In the genomic region with DNA sequence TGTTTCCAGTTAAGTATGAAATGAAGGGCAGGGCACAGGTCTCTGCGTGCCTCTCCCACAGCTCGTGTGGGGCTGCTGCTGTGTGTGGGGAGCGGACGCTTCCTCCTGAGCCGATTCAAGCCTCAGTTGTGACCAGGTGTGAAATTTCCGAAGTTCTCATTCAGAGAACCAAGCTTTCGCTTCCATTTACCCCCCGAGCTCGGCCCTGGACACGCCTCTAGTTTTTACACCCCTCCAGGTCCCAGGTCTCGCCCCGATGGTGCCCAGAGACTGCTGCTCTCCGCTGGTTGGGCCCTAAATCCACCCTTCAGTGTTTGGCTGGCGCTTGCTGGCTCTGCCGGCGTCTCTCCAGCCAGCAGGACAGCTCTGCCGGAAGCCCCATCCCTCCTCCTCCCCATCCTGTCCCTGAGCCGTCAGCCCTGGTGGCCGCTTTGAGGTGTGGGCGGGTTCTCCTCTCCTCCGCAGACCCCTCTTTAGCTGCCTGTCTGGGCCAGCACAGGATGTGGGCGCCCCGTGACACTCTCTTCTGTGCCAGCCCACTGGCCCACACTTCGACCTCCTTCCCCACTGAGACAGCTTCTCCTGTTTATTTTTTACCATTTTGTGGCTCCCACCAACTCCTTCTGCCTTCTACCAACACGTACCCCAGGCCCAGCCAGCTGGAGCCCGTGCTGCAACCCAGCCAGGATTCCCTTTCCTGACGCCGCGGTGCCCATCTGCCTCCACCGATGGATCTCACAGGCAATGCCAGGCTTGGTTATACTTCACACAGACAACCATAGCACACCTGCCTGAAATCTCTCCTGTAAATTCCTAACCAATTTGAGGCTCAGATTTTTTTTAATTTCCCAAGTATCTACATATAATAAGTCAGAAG, we compare ENCODE assay signal across 9 cellular contexts.
DNase-seq lines count a peak whose midpoint lies in the region; ATAC-seq, FAIRE-seq and TF ChIP-seq lines count a peak whose summit lies in the region.
"Had no signal": no experiment of that assay in that cellular context is flagged by ENCODE, and none has a peak within 500 bp of the region (broad histone marks: within the 10 kb centered on the region; RNA-seq: fewer than 3 reads in every experiment).

No MANE protein-coding gene starts in this region.

- H3K4me3 ChIP-seq in BE2C (ENCODE audit: low read depth, low read length), result no peak overlapping the region
- H3K4me3 ChIP-seq in HepG2 (replicated peaks in 1 of 3; ENCODE audit: insufficient read depth in 1 of 3, low read depth in 2 of 3, low read length in 3 of 3), result peak overlapping the region in 1 of 3 experiments; percentile 23; a peak in 1 of 6 replicates
- H3K4me3 ChIP-seq: SJSA1 had no signal

- ATAC-seq in HG02759 (IDR thresholded peaks at IDR 0.05; ENCODE audit: unreplicated experiment) (peak; percentile 54), HepG2 (peak; percentile 69), GM18870 (IDR thresholded peaks at IDR 0.05; ENCODE audit: unreplicated experiment) (no peak), HG03457 (IDR thresholded peaks at IDR 0.05; ENCODE audit: unreplicated experiment) (no peak)
- ATAC-seq in stimulated activated naive CD8-positive, alpha-beta T cell treated with anti-CD3 and anti-CD28 coated beads, Interleukin-15, amount 100 ng/mL, for 72 hours, result peak; percentile 87

- peak overlapping the region; percentile 92 to 95 for H3K27ac Mint-ChIP-seq in stimulated activated naive CD8-positive, alpha-beta T cell treated with anti-CD3 and anti-CD28 coated beads, Interleukin-15, amount 100 ng/mL, for 72 hours

- H4K20me1 ChIP-seq in HepG2 (ENCODE audit: insufficient read depth, low read length), result no peaks in the 10 kb centered on the region

- H3K4me1 ChIP-seq in BE2C, result peaks cover 9% of the 10 kb centered on the region
- peaks cover 17% of the 10 kb centered on the region for H3K4me1 ChIP-seq in HepG2 (ENCODE audit: insufficient read depth, low read length)
- H3K4me1 ChIP-seq: SJSA1 had no signal

- H3K4me3 Mint-ChIP-seq in stimulated activated naive CD8-positive, alpha-beta T cell treated with anti-CD3 and anti-CD28 coated beads, Interleukin-15, amount 100 ng/mL, for 72 hours, result peak overlapping the region; percentile 83

- H3K79me2 ChIP-seq in HepG2 (ENCODE audit: insufficient read depth, low read length), result no peaks in the 10 kb centered on the region

- TF ChIP-seq RAD21 in HepG2 (CRISPR knock-in tag; IDR thresholded peaks at IDR 0.05), result no peak

- H2AFZ ChIP-seq in HepG2 (ENCODE audit: low read length), result no peak overlapping the region

- no peak for FAIRE-seq in HepG2 (lab: Jason Lieb, UNC)

- 28% methylated on average over 30 of the region's 30 CpGs for WGBS in HepG2 (ENCODE audit: low lambda C conversion rate)

- no TSS peak for BruUV-seq in HepG2 (replicated peaks; lab: Mats Ljungman, UMichigan)

- CTCF ChIA-PET in HepG2 (lab: Yijun Ruan, JAX; ENCODE audit: low intra/inter-chr PET ratio, low total read pairs), result no interaction called here

- in situ Hi-C loops in HepG2 (cut with HindIII; ENCODE audit: extremely low pct_ligation_motif_present, low pct_unique_long_range_greater_than_20kb), result no loop called here

- TF ChIP-seq POLR2A in HepG2 (IDR thresholded peaks at IDR 0.05; ENCODE audit: insufficient read depth in 1 of 2, low read depth in 2 of 2, low read length in 2 of 2), result no peak

- DNase-seq in BE2C, result peak; percentile 19
- DNase-seq in activated CD8-positive, alpha-beta memory T cell treated with anti-CD3 and anti-CD28 coated beads, Interleukin-2, amount 50 U/mL, for 24 hours (ENCODE audit: extremely low read depth), result peak; percentile 18
- DNase-seq in HepG2 (ENCODE audit: low spot score), result no peak
- DNase-seq in stimulated activated naive CD8-positive, alpha-beta T cell treated with anti-CD3 and anti-CD28 coated beads, Interleukin-15, amount 100 ng/mL, for 72 hours, result peak; percentile 76 to 85
- no peak for DNase-seq in NCI-H69 (lab: John Stamatoyannopoulos, UW)

- no peak overlapping the region for H3K9ac ChIP-seq in HepG2 (ENCODE audit: insufficient read depth, low read depth, low read length)

- H3K4me1 Mint-ChIP-seq in stimulated activated naive CD8-positive, alpha-beta T cell treated with anti-CD3 and anti-CD28 coated beads, Interleukin-15, amount 100 ng/mL, for 72 hours, result peaks cover 85% of the 10 kb centered on the region

- TF ChIP-seq EP300 in HepG2 (IDR thresholded peaks at IDR 0.05; ENCODE audit: low read depth in 2 of 2, low read length in 2 of 2), result no peak
- no peak for TF ChIP-seq EP300 in HepG2 (CRISPR knock-in tag; IDR thresholded peaks at IDR 0.05; ENCODE audit: borderline replicate concordance)

- H3K9me3 Mint-ChIP-seq in stimulated activated naive CD8-positive, alpha-beta T cell treated with anti-CD3 and anti-CD28 coated beads, Interleukin-15, amount 100 ng/mL, for 72 hours, result peaks cover 12 to 30% of the 10 kb centered on the region in 2 donors

- H3K27me3 ChIP-seq in BE2C, result no peaks in the 10 kb centered on the region
- H3K27me3 ChIP-seq in HepG2 (ENCODE audit: control insufficient read depth in 1 of 2, insufficient read depth in 2 of 2, low read length in 2 of 2), result peaks cover 21 to 63% of the 10 kb centered on the region in 2 experiments
- H3K27me3 ChIP-seq: SJSA1 had no signal

- intact Hi-C loops in HepG2 (cut with micrococcal nuclease; ENCODE audit: unreplicated experiment), result no loop called here

- H3K9me3 ChIP-seq in BE2C (no peaks in the 10 kb centered on the region), HepG2 (ENCODE audit: low read length) (no peaks in the 10 kb centered on the region)
- H3K9me3 ChIP-seq: SJSA1 had no signal

- peaks cover 31% of the 10 kb centered on the region for H3K27me3 Mint-ChIP-seq in stimulated activated naive CD8-positive, alpha-beta T cell treated with anti-CD3 and anti-CD28 coated beads, Interleukin-15, amount 100 ng/mL, for 72 hours

- H3K27ac ChIP-seq in HepG2 (ENCODE audit: extremely low read length, insufficient read depth, low read length), result no peak overlapping the region
- H3K27ac ChIP-seq: SJSA1 had no signal

- peak overlapping the region; percentile 43 for H3K4me2 ChIP-seq in HepG2 (ENCODE audit: low read depth, low read length)

- TF ChIP-seq CTCF in BE2C (IDR thresholded peaks at IDR 0.05; ENCODE audit: low read depth, low read length) (no peak), HepG2 (CRISPR knock-in tag; IDR thresholded peaks at IDR 0.05) (no peak)

- POLR2A ChIA-PET in HepG2 (lab: Yijun Ruan, JAX), result no interaction called here

- H3K36me3 ChIP-seq in BE2C (no peaks in the 10 kb centered on the region), HepG2 (replicated peaks in 1 of 2; ENCODE audit: control insufficient read depth in 1 of 2, insufficient read depth in 2 of 2, low read length in 2 of 2) (no peaks in the 10 kb centered on the region)
- H3K36me3 ChIP-seq: SJSA1 had no signal

TF ChIP-seq in HepG2, 621 proteins besides CTCF, POLR2A, EP300 and RAD21 (continues in another document):
- TF ChIP-seq GABPB1 (CRISPR knock-in tag; IDR thresholded peaks at IDR 0.05) (peak; percentile 14; the same call in 1 of the 2 replicates), ZNF362 (CRISPR knock-in tag; IDR thresholded peaks at IDR 0.05; ENCODE audit: borderline replicate concordance) (no peak), ZNF687 (CRISPR knock-in tag; IDR thresholded peaks at IDR 0.05) (peak; percentile 13; the same call in 1 of the 2 replicates), ATM (IDR thresholded peaks at IDR 0.05; ENCODE audit: borderline replicate concordance) (no peak), ZFP62 (CRISPR knock-in tag; IDR thresholded peaks at IDR 0.05) (no peak), ZNF619 (CRISPR knock-in tag; IDR thresholded peaks at IDR 0.05) (no peak), NFKB2 (CRISPR knock-in tag; IDR thresholded peaks at IDR 0.05; ENCODE audit: borderline replicate concordance) (0 out of 2 replicates have a peak, but pooled peaks have one; percentile 12)

Comparison
In these comparisons a context has a peak if more than half of its experiments do, and no peak if none do; other contexts are left out.
1. DNase-seq: peak in BE2C (single experiment), activated CD8-positive, alpha-beta memory T cell treated with anti-CD3 and anti-CD28 coated beads, Interleukin-2, amount 50 U/mL, for 24 hours (single experiment) and stimulated activated naive CD8-positive, alpha-beta T cell treated with anti-CD3 and anti-CD28 coated beads, Interleukin-15, amount 100 ng/mL, for 72 hours (2 of 2); none in HepG2 (single experiment) and NCI-H69 (single experiment).
2. ATAC-seq: peak in HG02759 (single experiment), HepG2 (single experiment) and stimulated activated naive CD8-positive, alpha-beta T cell treated with anti-CD3 and anti-CD28 coated beads, Interleukin-15, amount 100 ng/mL, for 72 hours (single experiment); none in GM18870 (single experiment) and HG03457 (single experiment).